ENCODE assay signal across 26 cellular contexts in the genomic region with DNA sequence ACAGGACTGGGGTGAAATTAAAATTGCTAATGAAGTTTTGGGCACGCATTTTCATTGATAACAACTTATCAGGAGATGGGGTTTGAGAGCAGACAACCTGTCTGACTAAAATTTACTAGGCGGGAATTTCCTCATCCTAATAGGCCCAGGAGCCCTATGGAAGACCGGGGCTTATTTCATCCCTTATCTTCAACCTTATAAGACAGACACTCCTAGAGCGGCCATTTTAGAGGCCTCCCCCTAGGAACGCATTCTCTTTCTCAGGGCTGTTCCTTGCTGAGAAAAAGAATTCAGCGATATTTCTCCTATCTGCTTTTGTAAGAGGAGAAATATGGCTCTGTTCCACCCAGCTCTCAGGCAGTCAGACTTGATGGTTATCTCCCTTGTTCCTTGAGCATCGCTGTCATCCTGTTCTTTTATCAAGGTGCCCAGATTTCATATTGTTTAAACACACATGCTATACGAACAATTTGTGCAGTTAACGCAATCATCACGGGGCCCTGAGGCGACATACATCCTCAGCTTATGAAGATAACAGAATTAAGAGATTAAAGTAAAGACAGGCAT.
"Had no signal": no experiment of that assay in that cellular context is flagged by ENCODE, and none has a peak within 500 bp of the region (broad histone marks: within the 10 kb centered on the region; RNA-seq: fewer than 3 reads in every experiment).

No MANE protein-coding gene starts in this region.

- H3K4me3 Mint-ChIP-seq: activated CD8-positive, alpha-beta T cell treated with anti-CD3 and anti-CD28 coated beads for 36 hours; activated naive CD8-positive, alpha-beta T cell treated with anti-CD3 and anti-CD28 coated beads, Interleukin-2, amount 10 ng/mL, durations not matched to agents 7 days and 5 days; activated T-cell treated with anti-CD3 and anti-CD28 coated beads, Interleukin-2, amount 50 U/mL, for 72 hours had no signal

- H3K4me1 Mint-ChIP-seq: activated naive CD8-positive, alpha-beta T cell treated with anti-CD3 and anti-CD28 coated beads, Interleukin-2, amount 10 ng/mL, durations not matched to agents 7 days and 5 days had no signal

- H3K36me3 ChIP-seq: adrenal gland, breast epithelium, WERI-Rb-1 had no signal

- H3K9me3 ChIP-seq: adrenal gland had no signal

- H3K27me3 Mint-ChIP-seq: activated CD8-positive, alpha-beta T cell treated with anti-CD3 and anti-CD28 coated beads for 36 hours had no signal

- H3K4me1 ChIP-seq: adrenal gland, breast epithelium had no signal

- DNase-seq: activated CD4-positive, alpha-beta T cell treated with anti-CD3 and anti-CD28 coated beads for 4 hours; activated CD8-positive, alpha-beta memory T cell treated with anti-CD3 and anti-CD28 coated beads, Interleukin-2, amount 50 U/mL, for 4 hours; activated CD8-positive, alpha-beta T cell treated with anti-CD3 and anti-CD28 coated beads for 36 hours; activated naive CD4-positive, alpha-beta T cell treated with anti-CD3 and anti-CD28 coated beads, Interleukin-2, amount 50 U/mL, for 16 hours; activated naive CD8-positive, alpha-beta T cell treated with anti-CD3 and anti-CD28 coated beads, Interleukin-2, amount 10 ng/mL, durations not matched to agents 7 days and 5 days; adrenal gland; anterior cingulate cortex; caudate nucleus; Karpas-422; MM.1S; NCI-H1105 treated with DMSO at 0.1 percent for 48 hours; NCI-H1436 treated with DMSO at 0.1 percent for 48 hours; NCI-H187; NCI-H2081 treated with DMSO at 0.1 percent for 48 hours; NCI-H2171; NCI-H345; NCI-H510A; RPMI8226; T-helper 1 cell; WERI-Rb-1 had no signal

- H3K4me3 ChIP-seq: adrenal gland, breast epithelium, SK-N-MC had no signal

- H3K27ac Mint-ChIP-seq: activated CD8-positive, alpha-beta T cell treated with anti-CD3 and anti-CD28 coated beads for 36 hours; activated naive CD8-positive, alpha-beta T cell treated with anti-CD3 and anti-CD28 coated beads, Interleukin-2, amount 10 ng/mL, durations not matched to agents 7 days and 5 days; activated T-cell treated with anti-CD3 and anti-CD28 coated beads, Interleukin-2, amount 50 U/mL, for 72 hours had no signal

- H3K27ac ChIP-seq: adrenal gland, breast epithelium, SK-N-MC, WERI-Rb-1 had no signal

- H3K27me3 ChIP-seq: adrenal gland, breast epithelium had no signal

- ATAC-seq: activated CD4-positive, CD25-positive, alpha-beta regulatory T cell treated with anti-CD3 and anti-CD28 coated beads, Interleukin-2, amount 50 U/mL, for 24 hours; activated CD8-positive, alpha-beta T cell treated with anti-CD3 and anti-CD28 coated beads for 36 hours; activated T-cell treated with anti-CD3 and anti-CD28 coated beads, Interleukin-2, amount 50 U/mL, for 72 hours; Panc1; Right ventricle myocardium inferior had no signal
